Comparison of ENCODE assay signal across 1 cellular context in the genomic region with DNA sequence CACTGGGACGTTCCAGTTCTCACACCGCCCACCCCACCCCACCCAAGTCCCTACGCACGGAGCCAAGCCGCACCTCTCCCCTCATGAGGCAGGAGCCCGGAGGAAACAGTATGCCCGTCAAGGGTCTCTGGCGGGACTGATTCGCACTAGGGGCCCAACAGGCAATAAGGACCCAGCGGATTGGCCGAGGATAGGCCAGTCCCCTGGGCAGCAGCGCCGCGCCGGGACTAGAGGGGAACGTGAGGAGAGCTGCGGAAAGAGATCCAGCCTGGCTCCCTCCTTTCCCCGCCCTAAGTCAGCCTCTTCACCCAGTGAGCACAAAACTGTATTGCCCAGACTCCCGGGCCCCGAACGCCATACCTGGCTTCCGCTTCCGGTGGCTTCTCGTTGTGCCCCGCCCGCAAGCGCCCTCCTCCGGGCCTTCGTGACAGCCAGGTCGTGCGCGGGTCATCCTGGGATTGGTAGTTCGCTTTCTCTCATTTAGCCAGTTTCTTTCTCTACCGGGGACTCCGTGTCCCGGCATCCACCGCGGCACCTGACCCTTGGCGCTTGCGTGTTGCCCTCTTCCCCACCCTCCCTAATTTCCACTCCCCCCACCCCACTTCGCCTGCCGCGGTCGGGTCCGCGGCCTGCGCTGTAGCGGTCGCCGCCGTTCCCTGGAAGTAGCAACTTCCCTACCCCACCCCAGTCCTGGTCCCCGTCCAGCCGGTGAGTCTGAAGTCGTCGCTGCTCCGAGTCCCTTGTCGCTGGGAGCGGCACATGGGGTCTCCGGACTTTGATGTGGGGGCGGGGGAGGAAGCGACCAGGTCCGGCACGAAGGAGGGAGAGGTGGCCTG.
A peak's percentile ranks its signal among the peaks of the same experiment; 100 is the strongest.
TF ChIP-seq lines count a peak whose summit lies in the region.

CSNK2B (plus strand) TSS at position 580 of the 836 bp plus-strand sequence. CDS start 752 bp downstream, outside the sequence.

TF ChIP-seq in HepG2, 621 proteins besides CTCF, POLR2A, EP300 and RAD21 (continued from another document and continues in another):
- TF ChIP-seq, protein P1, sequence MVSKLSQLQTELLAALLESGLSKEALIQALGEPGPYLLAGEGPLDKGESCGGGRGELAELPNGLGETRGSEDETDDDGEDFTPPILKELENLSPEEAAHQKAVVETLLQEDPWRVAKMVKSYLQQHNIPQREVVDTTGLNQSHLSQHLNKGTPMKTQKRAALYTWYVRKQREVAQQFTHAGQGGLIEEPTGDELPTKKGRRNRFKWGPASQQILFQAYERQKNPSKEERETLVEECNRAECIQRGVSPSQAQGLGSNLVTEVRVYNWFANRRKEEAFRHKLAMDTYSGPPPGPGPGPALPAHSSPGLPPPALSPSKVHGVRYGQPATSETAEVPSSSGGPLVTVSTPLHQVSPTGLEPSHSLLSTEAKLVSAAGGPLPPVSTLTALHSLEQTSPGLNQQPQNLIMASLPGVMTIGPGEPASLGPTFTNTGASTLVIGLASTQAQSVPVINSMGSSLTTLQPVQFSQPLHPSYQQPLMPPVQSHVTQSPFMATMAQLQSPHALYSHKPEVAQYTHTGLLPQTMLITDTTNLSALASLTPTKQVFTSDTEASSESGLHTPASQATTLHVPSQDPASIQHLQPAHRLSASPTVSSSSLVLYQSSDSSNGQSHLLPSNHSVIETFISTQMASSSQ (IDR thresholded peaks at IDR 0.05; ENCODE audit: low read depth) = 0 out of 2 replicates have a peak, but pooled peaks have one; percentile 37
- TF ChIP-seq, protein P1 (CRISPR knock-in tag; IDR thresholded peaks at IDR 0.05; ENCODE audit: borderline replicate concordance) = peak; percentile 51; the same call in 1 of the 2 replicates
- TF ChIP-seq GATAD2A (CRISPR knock-in tag; IDR thresholded peaks at IDR 0.05) (peak; percentile 27; the same call in 1 of the 2 replicates), ZNF33A (CRISPR knock-in tag; IDR thresholded peaks at IDR 0.05; ENCODE audit: borderline replicate concordance) (peak; percentile 18; the same call in 1 of the 2 replicates), REST (IDR thresholded peaks at IDR 0.05; ENCODE audit: borderline replicate concordance in 1 of 2, low read depth in 1 of 2, low read length in 2 of 2) (peak in 1 of 2 experiments; percentile 48; a peak in 2 of 4 replicates), ZNF18 (CRISPR knock-in tag; IDR thresholded peaks at IDR 0.05; ENCODE audit: insufficient replicate concordance) (peak; percentile 74), REPIN1 (CRISPR knock-in tag; IDR thresholded peaks at IDR 0.05; ENCODE audit: borderline replicate concordance, low read depth) (peak; percentile 39), ZNF7 (CRISPR knock-in tag; IDR thresholded peaks at IDR 0.05) (no peak), ZNF274 (CRISPR knock-in tag; IDR thresholded peaks at IDR 0.05) (peak; percentile 37; the same call in 1 of the 2 replicates), SNAPC2 (CRISPR knock-in tag; IDR thresholded peaks at IDR 0.05) (peak; percentile 71; the same call in 1 of the 2 replicates), MATR3 (CRISPR knock-in tag; IDR thresholded peaks at IDR 0.05) (no peak), ZNF709 (CRISPR knock-in tag; IDR thresholded peaks at IDR 0.05) (peak; percentile 67), KLF9 (CRISPR knock-in tag; IDR thresholded peaks at IDR 0.05; ENCODE audit: low read depth) (0 out of 2 replicates have a peak, but pooled peaks have one; percentile 58), KDM3A (CRISPR knock-in tag; IDR thresholded peaks at IDR 0.05; ENCODE audit: low read depth) (0 out of 2 replicates have a peak, but pooled peaks have one; percentile 21), KAT7 (CRISPR knock-in tag; IDR thresholded peaks at IDR 0.05; ENCODE audit: borderline replicate concordance) (peak; percentile 27; the same call in 1 of the 2 replicates), TP53 (CRISPR knock-in tag; conservative IDR thresholded peaks at IDR 0.05) (peak; percentile 58)
- TF ChIP-seq, protein P2, sequence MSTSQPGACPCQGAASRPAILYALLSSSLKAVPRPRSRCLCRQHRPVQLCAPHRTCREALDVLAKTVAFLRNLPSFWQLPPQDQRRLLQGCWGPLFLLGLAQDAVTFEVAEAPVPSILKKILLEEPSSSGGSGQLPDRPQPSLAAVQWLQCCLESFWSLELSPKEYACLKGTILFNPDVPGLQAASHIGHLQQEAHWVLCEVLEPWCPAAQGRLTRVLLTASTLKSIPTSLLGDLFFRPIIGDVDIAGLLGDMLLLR (CRISPR knock-in tag; IDR thresholded peaks at IDR 0.05) = peak; percentile 74; the same call in 1 of the 2 replicates
- TF ChIP-seq, protein P3, sequence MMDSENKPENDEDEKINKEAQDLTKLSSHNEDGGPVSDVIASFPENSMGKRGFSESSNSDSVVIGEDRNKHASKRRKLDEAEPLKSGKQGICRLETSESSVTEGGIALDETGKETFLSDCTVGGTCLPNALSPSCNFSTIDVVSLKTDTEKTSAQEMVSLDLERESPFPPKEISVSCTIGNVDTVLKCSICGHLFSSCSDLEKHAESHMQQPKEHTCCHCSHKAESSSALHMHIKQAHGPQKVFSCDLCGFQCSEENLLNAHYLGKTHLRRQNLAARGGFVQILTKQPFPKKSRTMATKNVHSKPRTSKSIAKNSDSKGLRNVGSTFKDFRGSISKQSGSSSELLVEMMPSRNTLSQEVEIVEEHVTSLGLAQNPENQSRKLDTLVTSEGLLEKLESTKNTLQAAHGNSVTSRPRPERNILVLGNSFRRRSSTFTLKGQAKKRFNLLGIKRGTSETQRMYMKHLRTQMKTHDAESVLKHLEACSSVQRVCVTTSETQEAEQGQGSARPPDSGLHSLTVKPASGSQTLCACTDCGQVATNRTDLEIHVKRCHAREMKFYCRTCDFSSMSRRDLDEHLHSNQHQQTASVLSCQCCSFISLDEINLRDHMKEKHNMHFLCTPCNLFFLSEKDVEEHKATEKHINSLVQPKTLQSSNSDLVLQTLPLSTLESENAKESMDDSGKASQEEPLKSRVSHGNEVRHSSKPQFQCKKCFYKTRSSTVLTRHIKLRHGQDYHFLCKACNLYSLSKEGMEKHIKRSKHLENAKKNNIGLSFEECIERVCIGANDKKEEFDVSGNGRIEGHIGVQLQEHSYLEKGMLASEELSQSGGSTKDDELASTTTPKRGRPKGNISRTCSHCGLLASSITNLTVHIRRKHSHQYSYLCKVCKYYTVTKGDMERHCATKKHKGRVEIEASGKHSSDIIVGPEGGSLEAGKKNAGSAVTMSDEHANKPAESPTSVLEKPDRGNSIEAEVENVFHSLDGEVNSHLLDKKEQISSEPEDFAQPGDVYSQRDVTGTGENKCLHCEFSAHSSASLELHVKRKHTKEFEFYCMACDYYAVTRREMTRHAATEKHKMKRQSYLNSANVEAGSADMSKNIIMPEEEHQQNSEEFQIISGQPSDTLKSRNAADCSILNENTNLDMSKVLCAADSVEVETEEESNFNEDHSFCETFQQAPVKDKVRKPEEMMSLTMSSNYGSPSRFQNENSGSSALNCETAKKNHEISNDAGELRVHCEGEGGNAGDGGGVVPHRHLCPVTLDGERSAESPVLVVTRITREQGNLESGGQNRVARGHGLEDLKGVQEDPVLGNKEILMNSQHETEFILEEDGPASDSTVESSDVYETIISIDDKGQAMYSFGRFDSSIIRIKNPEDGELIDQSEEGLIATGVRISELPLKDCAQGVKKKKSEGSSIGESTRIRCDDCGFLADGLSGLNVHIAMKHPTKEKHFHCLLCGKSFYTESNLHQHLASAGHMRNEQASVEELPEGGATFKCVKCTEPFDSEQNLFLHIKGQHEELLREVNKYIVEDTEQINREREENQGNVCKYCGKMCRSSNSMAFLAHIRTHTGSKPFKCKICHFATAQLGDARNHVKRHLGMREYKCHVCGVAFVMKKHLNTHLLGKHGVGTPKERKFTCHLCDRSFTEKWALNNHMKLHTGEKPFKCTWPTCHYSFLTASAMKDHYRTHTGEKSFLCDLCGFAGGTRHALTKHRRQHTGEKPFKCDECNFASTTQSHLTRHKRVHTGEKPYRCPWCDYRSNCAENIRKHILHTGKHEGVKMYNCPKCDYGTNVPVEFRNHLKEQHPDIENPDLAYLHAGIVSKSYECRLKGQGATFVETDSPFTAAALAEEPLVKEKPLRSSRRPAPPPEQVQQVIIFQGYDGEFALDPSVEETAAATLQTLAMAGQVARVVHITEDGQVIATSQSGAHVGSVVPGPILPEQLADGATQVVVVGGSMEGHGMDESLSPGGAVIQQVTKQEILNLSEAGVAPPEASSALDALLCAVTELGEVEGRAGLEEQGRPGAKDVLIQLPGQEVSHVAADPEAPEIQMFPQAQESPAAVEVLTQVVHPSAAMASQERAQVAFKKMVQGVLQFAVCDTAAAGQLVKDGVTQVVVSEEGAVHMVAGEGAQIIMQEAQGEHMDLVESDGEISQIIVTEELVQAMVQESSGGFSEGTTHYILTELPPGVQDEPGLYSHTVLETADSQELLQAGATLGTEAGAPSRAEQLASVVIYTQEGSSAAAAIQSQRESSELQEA (CRISPR knock-in tag; IDR thresholded peaks at IDR 0.05; ENCODE audit: not compliant biosample characterization) = peak; percentile 8
- TF ChIP-seq, protein P4, sequence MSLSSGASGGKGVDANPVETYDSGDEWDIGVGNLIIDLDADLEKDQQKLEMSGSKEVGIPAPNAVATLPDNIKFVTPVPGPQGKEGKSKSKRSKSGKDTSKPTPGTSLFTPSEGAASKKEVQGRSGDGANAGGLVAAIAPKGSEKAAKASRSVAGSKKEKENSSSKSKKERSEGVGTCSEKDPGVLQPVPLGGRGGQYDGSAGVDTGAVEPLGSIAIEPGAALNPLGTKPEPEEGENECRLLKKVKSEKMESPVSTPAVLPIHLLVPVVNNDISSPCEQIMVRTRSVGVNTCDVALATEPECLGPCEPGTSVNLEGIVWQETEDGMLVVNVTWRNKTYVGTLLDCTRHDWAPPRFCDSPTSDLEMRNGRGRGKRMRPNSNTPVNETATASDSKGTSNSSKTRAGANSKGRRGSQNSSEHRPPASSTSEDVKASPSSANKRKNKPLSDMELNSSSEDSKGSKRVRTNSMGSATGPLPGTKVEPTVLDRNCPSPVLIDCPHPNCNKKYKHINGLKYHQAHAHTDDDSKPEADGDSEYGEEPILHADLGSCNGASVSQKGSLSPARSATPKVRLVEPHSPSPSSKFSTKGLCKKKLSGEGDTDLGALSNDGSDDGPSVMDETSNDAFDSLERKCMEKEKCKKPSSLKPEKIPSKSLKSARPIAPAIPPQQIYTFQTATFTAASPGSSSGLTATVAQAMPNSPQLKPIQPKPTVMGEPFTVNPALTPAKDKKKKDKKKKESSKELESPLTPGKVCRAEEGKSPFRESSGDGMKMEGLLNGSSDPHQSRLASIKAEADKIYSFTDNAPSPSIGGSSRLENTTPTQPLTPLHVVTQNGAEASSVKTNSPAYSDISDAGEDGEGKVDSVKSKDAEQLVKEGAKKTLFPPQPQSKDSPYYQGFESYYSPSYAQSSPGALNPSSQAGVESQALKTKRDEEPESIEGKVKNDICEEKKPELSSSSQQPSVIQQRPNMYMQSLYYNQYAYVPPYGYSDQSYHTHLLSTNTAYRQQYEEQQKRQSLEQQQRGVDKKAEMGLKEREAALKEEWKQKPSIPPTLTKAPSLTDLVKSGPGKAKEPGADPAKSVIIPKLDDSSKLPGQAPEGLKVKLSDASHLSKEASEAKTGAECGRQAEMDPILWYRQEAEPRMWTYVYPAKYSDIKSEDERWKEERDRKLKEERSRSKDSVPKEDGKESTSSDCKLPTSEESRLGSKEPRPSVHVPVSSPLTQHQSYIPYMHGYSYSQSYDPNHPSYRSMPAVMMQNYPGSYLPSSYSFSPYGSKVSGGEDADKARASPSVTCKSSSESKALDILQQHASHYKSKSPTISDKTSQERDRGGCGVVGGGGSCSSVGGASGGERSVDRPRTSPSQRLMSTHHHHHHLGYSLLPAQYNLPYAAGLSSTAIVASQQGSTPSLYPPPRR (CRISPR knock-in tag; IDR thresholded peaks at IDR 0.05; ENCODE audit: borderline replicate concordance) = 0 out of 2 replicates have a peak, but pooled peaks have one; percentile 8
